ENCODE assay signal across 27 cellular contexts in the genomic region with DNA sequence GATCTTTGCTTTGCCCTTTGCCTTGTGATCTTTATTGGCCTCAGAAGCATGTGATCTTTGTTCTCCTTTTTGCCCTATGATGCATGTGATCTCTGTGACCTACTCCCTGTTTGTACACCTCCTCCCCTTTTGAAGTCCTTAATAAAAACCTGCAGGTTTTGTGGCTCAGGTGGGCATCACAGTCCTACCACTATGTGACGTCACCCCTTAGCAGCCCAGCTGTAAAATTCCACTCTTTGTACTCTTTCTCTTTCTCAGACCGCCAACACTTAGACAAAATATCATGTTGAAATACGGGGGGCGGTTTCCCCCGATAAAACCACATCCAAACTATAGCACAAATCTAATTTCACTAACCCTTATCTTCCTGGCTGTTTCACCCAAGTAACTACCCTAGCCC.
"Had no signal": no experiment of that assay in that cellular context is flagged by ENCODE, and none has a peak within 500 bp of the region (broad histone marks: within the 10 kb centered on the region; RNA-seq: fewer than 3 reads in every experiment).

No MANE protein-coding gene starts in this region.

- H3K36me3 ChIP-seq: stomach, suprapubic skin, thoracic aorta, thyroid gland, tibial artery, tibial nerve, transverse colon, upper lobe of left lung, upper lobe of right lung, uterus, vagina had no signal

- H3K4me1 ChIP-seq: stomach, suprapubic skin, testis, thyroid gland, tibial artery, tibial nerve, transverse colon, upper lobe of left lung, upper lobe of right lung, uterus, vagina had no signal

- DNase-seq: stimulated activated CD4-positive, alpha-beta T cell treated with anti-CD3 and anti-CD28 coated beads, Interleukin-2, amount 100 ng/mL, for 48 hours; stimulated activated CD4-positive, alpha-beta T cell treated with anti-CD3 and anti-CD28 coated beads, Interleukin-4, amount 100 ng/mL, for 1 hour; stimulated activated CD4-positive, alpha-beta T cell treated with anti-CD3 and anti-CD28 coated beads, Interleukin-4, amount 100 ng/mL, for 24 hours; stimulated activated CD4-positive, alpha-beta T cell treated with anti-CD3 and anti-CD28 coated beads, Interleukin-4, amount 100 ng/mL, for 4 hours; stimulated activated CD8-positive, alpha-beta memory T cell treated with anti-CD3 and anti-CD28 coated beads, Interleukin-4, amount 100 ng/mL, for 48 hours; stimulated activated naive B cell treated with anti-CD40 and anti-IgM and Interleukin-4, amounts not matched to agents 10 μg/mL and 1 μg/mL and 100 μg/mL, for 72 hours; stimulated activated naive CD4-positive, alpha-beta T cell; stimulated activated naive CD4-positive, alpha-beta T cell treated with Interleukin-2 at 50 U/mL for 16 hours; stimulated activated naive CD8-positive, alpha-beta T cell treated with anti-CD3 and anti-CD28 coated beads, Interleukin-15, amount 100 ng/mL, for 72 hours; stimulated activated naive CD8-positive, alpha-beta T cell treated with anti-CD3 and anti-CD28 coated beads, Interleukin-15, Interleukin-2, amounts not matched to agents 100 U/mL and 50 U/mL, for 24 hours; stomach; substantia nigra; testis; thyroid gland; tibial artery; transverse colon; trophoblast cell; upper lobe of left lung; upper lobe of right lung; uterus had no signal

- H3K4me3 ChIP-seq: stomach, suprapubic skin, testis, thoracic aorta, thyroid gland, tibial artery, tibial nerve, transverse colon, upper lobe of left lung, upper lobe of right lung, uterus, vagina had no signal

- H3K9me3 ChIP-seq: testis, thyroid gland, transverse colon, upper lobe of right lung, uterus, vagina had no signal

- FAIRE-seq: urothelium cell line had no signal

- H3K27ac ChIP-seq: stomach, suprapubic skin, testis, thoracic aorta, thyroid gland, tibial artery, tibial nerve, transverse colon, upper lobe of left lung, upper lobe of right lung, uterus, vagina had no signal

- H3K27me3 ChIP-seq: stomach, suprapubic skin, testis, thyroid gland, tibial artery, tibial nerve, transverse colon, upper lobe of left lung, upper lobe of right lung, uterus, vagina had no signal

- ATAC-seq: stimulated activated effector memory CD8-positive, alpha-beta T cell treated with anti-CD3 and anti-CD28 coated beads, Interleukin-12 subunit alpha, Interleukin-12 subunit beta, amount 100 ng/mL, for 72 hours; stimulated activated memory B cell treated with anti-CD40 and anti-IgM and Interleukin-4, amounts not matched to agents 10 μg/mL and 1 μg/mL and 100 μg/mL, for 72 hours; stimulated activated naive B cell treated with anti-CD40 and anti-IgM and Interleukin-4, amounts not matched to agents 10 μg/mL and 1 μg/mL and 100 μg/mL, for 72 hours; stimulated activated naive CD8-positive, alpha-beta T cell treated with anti-CD3 and anti-CD28 coated beads, Interleukin-15, amount 100 ng/mL, for 72 hours; stimulated activated naive CD8-positive, alpha-beta T cell treated with anti-CD3 and anti-CD28 coated beads, Interleukin-15, Interleukin-2, amounts not matched to agents 100 U/mL and 50 U/mL, for 24 hours; upper lobe of right lung had no signal
